In the genomic region with DNA sequence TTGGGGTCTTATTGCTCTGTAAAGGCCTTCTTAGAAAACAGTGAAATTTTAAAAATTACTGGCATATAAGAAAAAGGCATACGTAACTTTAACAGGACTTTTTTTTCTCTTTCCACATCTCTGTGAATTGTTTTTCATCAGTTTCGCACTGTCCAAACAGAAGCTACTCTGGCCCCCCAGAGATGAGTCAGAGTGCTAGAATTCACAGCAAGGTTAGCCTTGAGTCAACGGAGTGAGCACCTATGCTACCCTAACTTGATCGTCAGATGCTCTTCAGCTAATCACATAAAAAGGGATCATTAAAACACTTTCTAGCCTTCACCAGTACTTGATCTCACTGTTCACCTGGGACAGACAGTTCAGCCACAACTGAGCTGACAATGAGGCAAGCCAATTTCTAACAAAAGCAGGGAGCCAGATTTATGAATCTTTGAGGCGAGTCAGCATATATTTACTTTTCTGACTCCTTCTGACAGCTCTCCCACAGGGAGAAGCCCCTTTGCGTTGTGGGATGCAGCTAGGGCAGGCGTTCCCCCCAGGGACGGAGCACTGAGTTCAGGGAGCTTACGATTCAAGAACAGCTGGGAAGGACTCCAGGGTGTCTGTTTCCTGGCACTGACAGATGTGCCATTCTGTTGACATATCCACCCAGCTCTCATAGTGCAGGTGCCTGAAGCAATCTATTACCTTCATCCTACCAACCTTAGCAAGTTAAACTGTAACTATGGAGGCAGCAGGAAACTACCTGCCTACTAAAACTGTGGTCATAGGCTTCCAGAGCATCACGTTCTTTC, we compare ENCODE assay signal across 12 cellular contexts. TPM values are rescaled to one million over a fixed set of nuclear protein-coding genes. Genes with fewer than 3 reads are reported as not detected.
DNase-seq lines count a peak whose midpoint lies in the region; ATAC-seq and TF ChIP-seq lines count a peak whose summit lies in the region.
"Had no signal": no experiment of that assay in that cellular context is flagged by ENCODE, and none has a peak within 500 bp of the region (broad histone marks: within the 10 kb centered on the region; RNA-seq: fewer than 3 reads in every experiment).

No MANE protein-coding gene starts in this region.

- no peak overlapping the region for H3K4me3 Mint-ChIP-seq in CD4-positive, CD25-positive, alpha-beta regulatory T cell
- H3K4me3 Mint-ChIP-seq: T-helper 2 cell treated with Interferon-gamma antibody and Interleukin-4, amounts not matched to agents 5 μg/mL and 100 μg/mL, for 36 hours had no signal

- peaks cover 19% of the 10 kb centered on the region for H3K36me3 Mint-ChIP-seq in CD4-positive, CD25-positive, alpha-beta regulatory T cell

- H3K4me1 ChIP-seq in CD4-positive, CD25-positive, alpha-beta regulatory T cell (ENCODE audit: control insufficient read depth, insufficient read depth, low read length, poor library complexity, severe bottlenecking): peaks cover 4% of the 10 kb centered on the region

- H3K9me3 ChIP-seq in CD4-positive, CD25-positive, alpha-beta regulatory T cell (ENCODE audit: control insufficient read depth in 2 of 2, low read length in 2 of 2): no peaks in the 10 kb centered on the region

- no peak for DNase-seq in CD4-positive, CD25-positive, alpha-beta regulatory T cell
- DNase-seq in NCI-H1694 (lab: John Stamatoyannopoulos, UW) (peak; percentile 15), left colon (peak; percentile 54 to 59), activated gamma-delta T cell treated with Interleukin-2 at 50 U/mL for 16 hours (no peak), NCI-H128 (lab: John Stamatoyannopoulos, UW; ENCODE audit: unreplicated experiment) (no peak)
- no peak for DNase-seq in stimulated activated CD4-positive, alpha-beta T cell treated with anti-CD3 and anti-CD28 coated beads, Interleukin-2, amount 100 ng/mL, for 48 hours
- DNase-seq: activated T-cell treated with anti-CD3 and anti-CD28 coated beads, Interleukin-2, amount 50 U/mL, for 48 hours; AML-193 had no signal

- no peaks in the 10 kb centered on the region for H3K27me3 ChIP-seq in CD4-positive, CD25-positive, alpha-beta regulatory T cell (ENCODE audit: control insufficient read depth, insufficient read depth, low read length)

- no peak for ATAC-seq in CD4-positive, CD25-positive, alpha-beta regulatory T cell (ENCODE audit: low read depth in 2 of 2)
- ATAC-seq in SK-N-SH treated with all-trans-retinoic acid at 6 μM for 48 hours (peak; percentile 35; the same call in 2 of the 3 replicates), left colon (peak; percentile 98), HG03097 (IDR thresholded peaks at IDR 0.05; ENCODE audit: low FRiP score, unreplicated experiment) (no peak)

- no peaks in the 10 kb centered on the region for H3K9me3 Mint-ChIP-seq in CD4-positive, CD25-positive, alpha-beta regulatory T cell
- H3K9me3 Mint-ChIP-seq: T-helper 2 cell treated with Interferon-gamma antibody and Interleukin-4, amounts not matched to agents 5 μg/mL and 100 μg/mL, for 36 hours had no signal

- no peaks in the 10 kb centered on the region for H3K27me3 Mint-ChIP-seq in CD4-positive, CD25-positive, alpha-beta regulatory T cell

- H3K27ac Mint-ChIP-seq in CD4-positive, CD25-positive, alpha-beta regulatory T cell: peak overlapping the region in 2 of 3 donors; percentile 44 to 80
- H3K27ac Mint-ChIP-seq: T-helper 2 cell treated with Interferon-gamma antibody and Interleukin-4, amounts not matched to agents 5 μg/mL and 100 μg/mL, for 36 hours had no signal

- no peak overlapping the region for H3K27ac ChIP-seq in CD4-positive, CD25-positive, alpha-beta regulatory T cell (ENCODE audit: insufficient read depth, low read length, poor library complexity, severe bottlenecking)

- peaks cover 44% of the 10 kb centered on the region for H3K36me3 ChIP-seq in CD4-positive, CD25-positive, alpha-beta regulatory T cell (ENCODE audit: control insufficient read depth, insufficient read depth, low read length)

- H3K4me1 Mint-ChIP-seq in CD4-positive, CD25-positive, alpha-beta regulatory T cell: peaks cover 26 to 55% (median 37%) of the 10 kb centered on the region in 4 donors

- H3K4me3 ChIP-seq in CD4-positive, CD25-positive, alpha-beta regulatory T cell (ENCODE audit: low read depth, low read length): no peak overlapping the region

- intact Hi-C loops in left colon (cut with DNase I, micrococcal nuclease): loop anchor here in 1 of 2 donors (10.0 kb wide), 2 partner anchors 408 to 438 kb away; no protein-coding TSS in a partner anchor

TF ChIP-seq in SK-N-SH treated with all-trans-retinoic acid at 6 μM for 48 hours, 23 proteins besides CTCF, POLR2A, EP300 and RAD21:
- TF ChIP-seq ZNF8 (CRISPR knock-in tag; IDR thresholded peaks at IDR 0.05): no peak
- no peak for TF ChIP-seq ZC3H10 (CRISPR knock-in tag; IDR thresholded peaks at IDR 0.05)
- no peak for TF ChIP-seq ZNF70 (CRISPR knock-in tag; IDR thresholded peaks at IDR 0.05)
- TF ChIP-seq BACH2 (CRISPR knock-in tag; IDR thresholded peaks at IDR 0.05; ENCODE audit: borderline replicate concordance): no peak
- TF ChIP-seq TOX (CRISPR knock-in tag; IDR thresholded peaks at IDR 0.05; ENCODE audit: borderline replicate concordance): no peak
- no peak for TF ChIP-seq ZFP30 (CRISPR knock-in tag; IDR thresholded peaks at IDR 0.05)
- no peak for TF ChIP-seq ZFP3 (CRISPR knock-in tag; IDR thresholded peaks at IDR 0.05)
- TF ChIP-seq, protein P1, sequence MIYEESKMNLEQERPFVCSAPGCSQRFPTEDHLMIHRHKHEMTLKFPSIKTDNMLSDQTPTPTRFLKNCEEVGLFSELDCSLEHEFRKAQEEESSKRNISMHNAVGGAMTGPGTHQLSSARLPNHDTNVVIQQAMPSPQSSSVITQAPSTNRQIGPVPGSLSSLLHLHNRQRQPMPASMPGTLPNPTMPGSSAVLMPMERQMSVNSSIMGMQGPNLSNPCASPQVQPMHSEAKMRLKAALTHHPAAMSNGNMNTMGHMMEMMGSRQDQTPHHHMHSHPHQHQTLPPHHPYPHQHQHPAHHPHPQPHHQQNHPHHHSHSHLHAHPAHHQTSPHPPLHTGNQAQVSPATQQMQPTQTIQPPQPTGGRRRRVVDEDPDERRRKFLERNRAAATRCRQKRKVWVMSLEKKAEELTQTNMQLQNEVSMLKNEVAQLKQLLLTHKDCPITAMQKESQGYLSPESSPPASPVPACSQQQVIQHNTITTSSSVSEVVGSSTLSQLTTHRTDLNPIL (CRISPR knock-in tag; IDR thresholded peaks at IDR 0.05; ENCODE audit: low read depth): no peak
- TF ChIP-seq TCF4 (CRISPR knock-in tag; IDR thresholded peaks at IDR 0.05; ENCODE audit: borderline replicate concordance): no peak
- TF ChIP-seq, protein P2, sequence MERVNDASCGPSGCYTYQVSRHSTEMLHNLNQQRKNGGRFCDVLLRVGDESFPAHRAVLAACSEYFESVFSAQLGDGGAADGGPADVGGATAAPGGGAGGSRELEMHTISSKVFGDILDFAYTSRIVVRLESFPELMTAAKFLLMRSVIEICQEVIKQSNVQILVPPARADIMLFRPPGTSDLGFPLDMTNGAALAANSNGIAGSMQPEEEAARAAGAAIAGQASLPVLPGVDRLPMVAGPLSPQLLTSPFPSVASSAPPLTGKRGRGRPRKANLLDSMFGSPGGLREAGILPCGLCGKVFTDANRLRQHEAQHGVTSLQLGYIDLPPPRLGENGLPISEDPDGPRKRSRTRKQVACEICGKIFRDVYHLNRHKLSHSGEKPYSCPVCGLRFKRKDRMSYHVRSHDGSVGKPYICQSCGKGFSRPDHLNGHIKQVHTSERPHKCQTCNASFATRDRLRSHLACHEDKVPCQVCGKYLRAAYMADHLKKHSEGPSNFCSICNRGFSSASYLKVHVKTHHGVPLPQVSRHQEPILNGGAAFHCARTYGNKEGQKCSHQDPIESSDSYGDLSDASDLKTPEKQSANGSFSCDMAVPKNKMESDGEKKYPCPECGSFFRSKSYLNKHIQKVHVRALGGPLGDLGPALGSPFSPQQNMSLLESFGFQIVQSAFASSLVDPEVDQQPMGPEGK (CRISPR knock-in tag; IDR thresholded peaks at IDR 0.05; ENCODE audit: borderline replicate concordance): no peak
- TF ChIP-seq ISL1 (CRISPR knock-in tag; IDR thresholded peaks at IDR 0.05): no peak
- TF ChIP-seq, protein P3, sequence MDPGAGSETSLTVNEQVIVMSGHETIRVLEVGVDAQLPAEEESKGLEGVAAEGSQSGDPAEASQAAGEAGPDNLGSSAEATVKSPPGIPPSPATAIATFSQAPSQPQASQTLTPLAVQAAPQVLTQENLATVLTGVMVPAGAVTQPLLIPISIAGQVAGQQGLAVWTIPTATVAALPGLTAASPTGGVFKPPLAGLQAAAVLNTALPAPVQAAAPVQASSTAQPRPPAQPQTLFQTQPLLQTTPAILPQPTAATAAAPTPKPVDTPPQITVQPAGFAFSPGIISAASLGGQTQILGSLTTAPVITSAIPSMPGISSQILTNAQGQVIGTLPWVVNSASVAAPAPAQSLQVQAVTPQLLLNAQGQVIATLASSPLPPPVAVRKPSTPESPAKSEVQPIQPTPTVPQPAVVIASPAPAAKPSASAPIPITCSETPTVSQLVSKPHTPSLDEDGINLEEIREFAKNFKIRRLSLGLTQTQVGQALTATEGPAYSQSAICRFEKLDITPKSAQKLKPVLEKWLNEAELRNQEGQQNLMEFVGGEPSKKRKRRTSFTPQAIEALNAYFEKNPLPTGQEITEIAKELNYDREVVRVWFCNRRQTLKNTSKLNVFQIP (CRISPR knock-in tag; IDR thresholded peaks at IDR 0.05; ENCODE audit: borderline replicate concordance, low read depth): no peak
- TF ChIP-seq CSDC2 (CRISPR knock-in tag; IDR thresholded peaks at IDR 0.05): no peak

RNA-seq across cellular contexts. Expression of a gene that starts 46.4 kb away (rescaled TPM):
- total RNA-seq in CD4-positive, CD25-positive, alpha-beta regulatory T cell: 0.35 TPM
- not detected for polyA plus RNA-seq in CD4-positive, CD25-positive, alpha-beta regulatory T cell
- total RNA-seq in left colon: 10 to 100 TPM; 59.4 to 73.5 TPM
- total RNA-seq: NCI-H460 had no signal

Comparison
In these comparisons a context has a peak if more than half of its experiments do, and no peak if none do; other contexts are left out.
1. ATAC-seq: peak in SK-N-SH treated with all-trans-retinoic acid at 6 μM for 48 hours (single experiment) and left colon (single experiment); none in CD4-positive, CD25-positive, alpha-beta regulatory T cell (0 of 2) and HG03097 (single experiment).
2. DNase-seq: peak in NCI-H1694 (single experiment) and left colon (2 of 2); none in CD4-positive, CD25-positive, alpha-beta regulatory T cell (0 of 3), stimulated activated CD4-positive, alpha-beta T cell treated with anti-CD3 and anti-CD28 coated beads, Interleukin-2, amount 100 ng/mL, for 48 hours (0 of 2), activated gamma-delta T cell treated with Interleukin-2 at 50 U/mL for 16 hours (single experiment) and NCI-H128 (single experiment).
3. RNA of a gene that starts 46.4 kb away (total RNA-seq): 59.4 to 73.5 TPM in left colon; 0.35 TPM in CD4-positive, CD25-positive, alpha-beta regulatory T cell (single experiment); every median in the first group is over 10 times any median in the second.